Comparison of ENCODE assay signal across 4 cellular contexts in genomic region chr20:34353467-34353866, GRCh38. TPM values are rescaled to one million over a fixed set of nuclear protein-coding genes. Genes with fewer than 3 reads are reported as not detected.
DNase-seq lines count a peak whose midpoint lies in the region; ATAC-seq, FAIRE-seq and TF ChIP-seq lines count a peak whose summit lies in the region.
"Not testable (repeated sequence)": the region's sequence is repeated elsewhere in the genome, so short reads cannot be mapped to it uniquely, and the experiment has no call there.

No MANE protein-coding gene starts in this region.

- not testable (repeated sequence) for ATAC-seq in HepG2

- DNase-seq in SJCRH30, result peak; percentile 67 to 72
- peak; percentile 3 for DNase-seq in chondrocyte (ENCODE audit: low spot score)
- peak; percentile 29 for DNase-seq in cardiac septum (ENCODE audit: low spot score)
- DNase-seq in HepG2 (ENCODE audit: low spot score), result not testable (repeated sequence)

- peaks cover 17% of the 10 kb centered on the region for H3K4me1 ChIP-seq in SJCRH30
- peaks cover 48% of the 10 kb centered on the region for H3K4me1 ChIP-seq in HepG2 (ENCODE audit: insufficient read depth, low read length)

- WGBS in HepG2 (ENCODE audit: low lambda C conversion rate), result 38% methylated on average over 6 of the region's 6 CpGs

- in situ Hi-C loops in HepG2 (cut with HindIII; ENCODE audit: extremely low pct_ligation_motif_present, low pct_unique_long_range_greater_than_20kb), result not testable (repeated sequence)

- BruUV-seq in HepG2 (replicated peaks; lab: Mats Ljungman, UMichigan), result not testable (repeated sequence)

- H3K9me3 ChIP-seq in SJCRH30 (replicated peaks); HepG2 (ENCODE audit: low read length): not testable (repeated sequence)

- not testable (repeated sequence) for H3K9me3 Mint-ChIP-seq in chondrocyte (ENCODE audit: low read depth)

- TF ChIP-seq POLR2A in HepG2 (IDR thresholded peaks at IDR 0.05; ENCODE audit: insufficient read depth in 1 of 2, low read depth in 2 of 2, low read length in 2 of 2), result not testable (repeated sequence)

- TF ChIP-seq RAD21 in HepG2 (CRISPR knock-in tag; IDR thresholded peaks at IDR 0.05), result not testable (repeated sequence)

- not testable (repeated sequence) for H4K20me1 ChIP-seq in HepG2 (ENCODE audit: insufficient read depth, low read length)

- FAIRE-seq in HepG2 (lab: Jason Lieb, UNC), result not testable (repeated sequence)

- H3K27me3 Mint-ChIP-seq in chondrocyte (ENCODE audit: low read depth), result not testable (repeated sequence)

- not testable (repeated sequence) for H3K27ac Mint-ChIP-seq in chondrocyte (ENCODE audit: unreplicated experiment)

- not testable (repeated sequence) for H3K27me3 ChIP-seq in SJCRH30; HepG2 (ENCODE audit: control insufficient read depth in 1 of 2, insufficient read depth in 2 of 2, low read length in 2 of 2)

- H3K27ac ChIP-seq in SJCRH30; HepG2 (ENCODE audit: extremely low read length, insufficient read depth, low read length): not testable (repeated sequence)

- intact Hi-C loops in cardiac septum (cut with DNase I); HepG2 (cut with micrococcal nuclease; ENCODE audit: unreplicated experiment): not testable (repeated sequence)

- not testable (repeated sequence) for H2AFZ ChIP-seq in HepG2 (ENCODE audit: low read length)

- not testable (repeated sequence) for H3K4me1 Mint-ChIP-seq in chondrocyte (ENCODE audit: low read depth)

- peak overlapping the region; percentile 5; the same call in 1 of the 2 replicates for H3K4me2 ChIP-seq in HepG2 (ENCODE audit: low read depth, low read length)

- POLR2A ChIA-PET in HepG2 (lab: Yijun Ruan, JAX), result interaction anchor here (0.8 to 1.1 kb wide), 3 partner anchors 9 to 41 kb away, joined by 3 to 12 read pairs (median 4); partner anchors contain the start of gene ITCH

- H3K36me3 ChIP-seq in SJCRH30; HepG2 (replicated peaks in 1 of 2; ENCODE audit: control insufficient read depth in 1 of 2, insufficient read depth in 2 of 2, low read length in 2 of 2): not testable (repeated sequence)

- not testable (repeated sequence) for H3K4me3 Mint-ChIP-seq in chondrocyte (ENCODE audit: unreplicated experiment)

- not testable (repeated sequence) for TF ChIP-seq CTCF in chondrocyte (IDR thresholded peaks at IDR 0.05); HepG2 (CRISPR knock-in tag; IDR thresholded peaks at IDR 0.05)

- H3K36me3 Mint-ChIP-seq in chondrocyte (ENCODE audit: low read depth), result not testable (repeated sequence)

- not testable (repeated sequence) for H3K79me2 ChIP-seq in HepG2 (ENCODE audit: insufficient read depth, low read length)

- CTCF ChIA-PET in HepG2 (lab: Yijun Ruan, JAX; ENCODE audit: low intra/inter-chr PET ratio, low total read pairs), result not testable (repeated sequence)

- not testable (repeated sequence) for TF ChIP-seq EP300 in HepG2 (IDR thresholded peaks at IDR 0.05; ENCODE audit: low read depth in 2 of 2, low read length in 2 of 2); HepG2 (CRISPR knock-in tag; IDR thresholded peaks at IDR 0.05; ENCODE audit: borderline replicate concordance)

- H3K9ac ChIP-seq in HepG2 (ENCODE audit: insufficient read depth, low read depth, low read length), result not testable (repeated sequence)

- H3K4me3 ChIP-seq in SJCRH30; HepG2 (replicated peaks in 1 of 3; ENCODE audit: insufficient read depth in 1 of 3, low read depth in 2 of 3, low read length in 3 of 3): not testable (repeated sequence)

TF ChIP-seq in HepG2, 621 proteins besides CTCF, POLR2A, EP300 and RAD21:
- TF ChIP-seq NR2F6 (IDR thresholded peaks at IDR 0.05) (0 out of 2 replicates have a peak, but pooled peaks have one; percentile 6), ZNF44 (CRISPR knock-in tag; IDR thresholded peaks at IDR 0.05) (0 out of 2 replicates have a peak, but pooled peaks have one; percentile 58), ZNF558 (CRISPR knock-in tag; IDR thresholded peaks at IDR 0.05; ENCODE audit: borderline replicate concordance) (0 out of 2 replicates have a peak, but pooled peaks have one; percentile 27), ZFX (CRISPR knock-in tag; IDR thresholded peaks at IDR 0.05; ENCODE audit: low read depth) (0 out of 2 replicates have a peak, but pooled peaks have one; percentile 16), ZNF543 (CRISPR knock-in tag; IDR thresholded peaks at IDR 0.05) (0 out of 2 replicates have a peak, but pooled peaks have one; percentile 41)
- not testable (repeated sequence) for TF ChIP-seq NR2F6 (CRISPR knock-in tag; IDR thresholded peaks at IDR 0.05)
- TF ChIP-seq, protein P1, sequence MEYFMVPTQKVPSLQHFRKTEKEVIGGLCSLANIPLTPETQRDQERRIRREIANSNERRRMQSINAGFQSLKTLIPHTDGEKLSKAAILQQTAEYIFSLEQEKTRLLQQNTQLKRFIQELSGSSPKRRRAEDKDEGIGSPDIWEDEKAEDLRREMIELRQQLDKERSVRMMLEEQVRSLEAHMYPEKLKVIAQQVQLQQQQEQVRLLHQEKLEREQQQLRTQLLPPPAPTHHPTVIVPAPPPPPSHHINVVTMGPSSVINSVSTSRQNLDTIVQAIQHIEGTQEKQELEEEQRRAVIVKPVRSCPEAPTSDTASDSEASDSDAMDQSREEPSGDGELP (IDR thresholded peaks at IDR 0.05; ENCODE audit: borderline replicate concordance, low read depth), result 0 out of 2 replicates have a peak, but pooled peaks have one; percentile 4

RNA-seq across cellular contexts. Expression of gene ITCH, which starts 9.6 kb away (rescaled TPM):
- 89.5 and 91.1 TPM in 2 replicates for total RNA-seq in SJCRH30 (2014; rRNA removed; shearing (Covaris generic))
- total RNA-seq in chondrocyte, result 58.2 to 96.9 TPM (median 84.8 TPM) in 3 replicates
- 36.4 TPM for total RNA-seq in cardiac septum
- 112 and 162 TPM in 2 replicates for total RNA-seq in HepG2 (2016; rRNA removed; fragmentation: Illumina TruSeq; extraction: Trizol)
- total RNA-seq in HepG2 (2016; cell fraction: cytosol; rRNA removed; fragmentation: Illumina TruSeq; extraction: Trizol; ENCODE audit: low read depth), result 73.1 and 80.6 TPM in 2 replicates
- total RNA-seq in HepG2 (2016; cell fraction: insoluble cytoplasmic fraction; rRNA removed; fragmentation: Illumina TruSeq; extraction: Trizol), result 111 and 151 TPM in 2 replicates
- 75.4 and 81.7 TPM in 2 replicates for total RNA-seq in HepG2 (2016; cell fraction: membrane; rRNA removed; fragmentation: Illumina TruSeq; extraction: Trizol)
- 124 and 131 TPM in 2 replicates for total RNA-seq in HepG2 (2016; cell fraction: nucleus; rRNA removed; fragmentation: Illumina TruSeq; extraction: Trizol)
- 17.4 and 20.5 TPM in 2 replicates for polyA plus RNA-seq in HepG2 (2011; rRNA removed)
- 7.4 and 12.7 TPM in 2 replicates for polyA plus RNA-seq in HepG2 (2011; cell fraction: cytosol; rRNA removed)
- polyA plus RNA-seq in HepG2 (2011; cell fraction: nucleus; rRNA removed), result 12.2 and 17.3 TPM in 2 replicates
- polyA plus RNA-seq in HepG2 (2012), result 44.6 and 45.2 TPM in 2 replicates
- polyA plus RNA-seq in HepG2 (2016; cell fraction: cytosol; fragmentation: Illumina TruSeq; extraction: Trizol; ENCODE audit: low read depth), result 5.3 and 6.3 TPM in 2 replicates
- polyA plus RNA-seq in HepG2 (2016; cell fraction: insoluble cytoplasmic fraction; fragmentation: Illumina TruSeq; extraction: Trizol; ENCODE audit: low read depth), result 65.3 and 70.7 TPM in 2 replicates
- polyA plus RNA-seq in HepG2 (2016; cell fraction: membrane; fragmentation: Illumina TruSeq; extraction: Trizol; ENCODE audit: low read depth), result 15.2 and 15.3 TPM in 2 replicates
- polyA plus RNA-seq in HepG2 (2016; cell fraction: nucleus; fragmentation: Illumina TruSeq; extraction: Trizol; ENCODE audit: insufficient read depth, low read depth), result 55.0 and 61.2 TPM in 2 replicates
- polyA minus RNA-seq in HepG2 (2011; rRNA and poly(A)+ RNA removed; ENCODE audit: low replicate concordance), result 30.6 and 37.6 TPM in 2 replicates
- 38.7 and 40.1 TPM in 2 replicates for polyA minus RNA-seq in HepG2 (2011; cell fraction: cytosol; rRNA and poly(A)+ RNA removed)
- polyA minus RNA-seq in HepG2 (2011; cell fraction: nucleus; rRNA and poly(A)+ RNA removed), result 79.4 and 86.2 TPM in 2 replicates

RNA-seq across cellular contexts. Expression of gene AHCY, which starts 50.3 kb away (rescaled TPM):
- 240 and 251 TPM in 2 replicates for total RNA-seq in SJCRH30 (2014; rRNA removed; shearing (Covaris generic))
- total RNA-seq in chondrocyte (98.0 to 166 TPM (median 162 TPM) in 3 replicates), cardiac septum (45.7 TPM), HepG2 (2016; rRNA removed; fragmentation: Illumina TruSeq; extraction: Trizol) (407 and 447 TPM in 2 replicates)
- total RNA-seq in HepG2 (2016; cell fraction: cytosol; rRNA removed; fragmentation: Illumina TruSeq; extraction: Trizol; ENCODE audit: low read depth), result 184 and 192 TPM in 2 replicates
- total RNA-seq in HepG2 (2016; cell fraction: insoluble cytoplasmic fraction; rRNA removed; fragmentation: Illumina TruSeq; extraction: Trizol), result 393 and 407 TPM in 2 replicates
- 419 and 431 TPM in 2 replicates for total RNA-seq in HepG2 (2016; cell fraction: membrane; rRNA removed; fragmentation: Illumina TruSeq; extraction: Trizol)
- 242 and 265 TPM in 2 replicates for total RNA-seq in HepG2 (2016; cell fraction: nucleus; rRNA removed; fragmentation: Illumina TruSeq; extraction: Trizol)
- polyA plus RNA-seq in HepG2 (2011; rRNA removed), result 419 and 492 TPM in 2 replicates
- polyA plus RNA-seq in HepG2 (2011; cell fraction: cytosol; rRNA removed), result 522 and 613 TPM in 2 replicates
- 339 and 378 TPM in 2 replicates for polyA plus RNA-seq in HepG2 (2011; cell fraction: nucleus; rRNA removed)
- 339 and 364 TPM in 2 replicates for polyA plus RNA-seq in HepG2 (2012)
- 232 and 234 TPM in 2 replicates for polyA plus RNA-seq in HepG2 (2016; cell fraction: cytosol; fragmentation: Illumina TruSeq; extraction: Trizol; ENCODE audit: low read depth)
- polyA plus RNA-seq in HepG2 (2016; cell fraction: insoluble cytoplasmic fraction; fragmentation: Illumina TruSeq; extraction: Trizol; ENCODE audit: low read depth), result 393 and 446 TPM in 2 replicates
- 384 and 399 TPM in 2 replicates for polyA plus RNA-seq in HepG2 (2016; cell fraction: membrane; fragmentation: Illumina TruSeq; extraction: Trizol; ENCODE audit: low read depth)
- polyA plus RNA-seq in HepG2 (2016; cell fraction: nucleus; fragmentation: Illumina TruSeq; extraction: Trizol; ENCODE audit: insufficient read depth, low read depth), result 372 and 382 TPM in 2 replicates
- polyA minus RNA-seq in HepG2 (2011; rRNA and poly(A)+ RNA removed; ENCODE audit: low replicate concordance), result 730 and 1,221 TPM in 2 replicates
- polyA minus RNA-seq in HepG2 (2011; cell fraction: cytosol; rRNA and poly(A)+ RNA removed), result 306 and 309 TPM in 2 replicates
- 166 and 188 TPM in 2 replicates for polyA minus RNA-seq in HepG2 (2011; cell fraction: nucleus; rRNA and poly(A)+ RNA removed)
